ENCODE assay signal across 17 cellular contexts in the genomic region with DNA sequence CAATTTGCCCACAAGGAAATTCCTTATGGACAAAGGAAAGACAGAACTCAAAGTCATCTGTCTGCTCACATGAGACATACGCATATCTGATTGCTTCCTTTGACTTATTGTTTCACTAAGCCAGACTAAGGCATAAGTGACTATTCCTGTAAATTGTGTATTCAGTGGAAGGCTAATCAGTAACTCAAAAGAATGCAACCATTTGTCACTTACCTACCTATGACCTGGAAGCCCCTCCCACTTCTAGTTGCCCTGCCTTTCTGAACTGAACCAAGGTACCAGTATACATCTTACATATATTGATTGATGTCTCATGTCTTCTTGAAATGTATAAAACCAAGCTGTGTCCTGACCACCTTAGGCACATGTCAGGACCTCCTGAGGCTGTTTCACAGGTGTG. TPM values are rescaled to one million over a fixed set of nuclear protein-coding genes. Genes with fewer than 3 reads are reported as not detected.
"Had no signal": no experiment of that assay in that cellular context is flagged by ENCODE, and none has a peak within 500 bp of the region (broad histone marks: within the 10 kb centered on the region; RNA-seq: fewer than 3 reads in every experiment).

No MANE protein-coding gene starts in this region.

- DNase-seq: activated T-cell treated with anti-CD3 and anti-CD28 coated beads, Interleukin-2, amount 50 U/mL, for 24 hours; aorta; effector CD4-positive, alpha-beta T cell; foreskin melanocyte; nephron progenitor cell; right lobe of liver; stimulated activated CD4-positive, alpha-beta T cell treated with anti-CD3 and anti-CD28 coated beads, Interleukin-1b, Interleukin-23, amount 100 ng/mL, for 48 hours; substantia nigra; thyroid gland had no signal

- H3K36me3 ChIP-seq: right lobe of liver, thyroid gland had no signal

- H3K4me3 ChIP-seq: right lobe of liver, skin epidermis, thyroid gland had no signal

- H3K9me3 Mint-ChIP-seq: activated naive CD4-positive, alpha-beta T cell treated with anti-CD3 and anti-CD28 coated beads, Interleukin-2, amount 50 U/mL, for 72 hours; activated T-cell treated with anti-CD3 and anti-CD28 coated beads, Interleukin-2, amount 50 U/mL, for 24 hours; activated T-helper 17 cell treated with anti-CD3 and anti-CD28 coated beads, Interleukin-2, amount 50 U/mL, for 72 hours; dendritic cell treated with granulocyte-macrophage colony-stimulating factor and Interleukin-4, amounts not matched to agents 40 ng/mL and 50 ng/mL, for 4 days; stimulated activated naive CD8-positive, alpha-beta T cell treated with anti-CD3 and anti-CD28 coated beads, Interleukin-15, Interleukin-2, amounts not matched to agents 100 ng/mL and 50 ng/mL, for 24 hours had no signal

- H3K27ac Mint-ChIP-seq: activated T-cell treated with anti-CD3 and anti-CD28 coated beads, Interleukin-2, amount 50 U/mL, for 24 hours; activated T-helper 17 cell treated with anti-CD3 and anti-CD28 coated beads, Interleukin-2, amount 50 U/mL, for 72 hours; brain; dendritic cell treated with granulocyte-macrophage colony-stimulating factor and Interleukin-4, amounts not matched to agents 40 ng/mL and 50 ng/mL, for 4 days; nephron progenitor cell; stimulated activated naive CD8-positive, alpha-beta T cell treated with anti-CD3 and anti-CD28 coated beads, Interleukin-15, Interleukin-2, amounts not matched to agents 100 ng/mL and 50 ng/mL, for 24 hours had no signal

- ATAC-seq: activated naive CD4-positive, alpha-beta T cell treated with anti-CD3 and anti-CD28 coated beads, Interleukin-2, amount 50 U/mL, for 72 hours; activated T-helper 17 cell treated with anti-CD3 and anti-CD28 coated beads, Interleukin-2, amount 50 U/mL, for 72 hours; right lobe of liver had no signal

- H3K4me3 Mint-ChIP-seq: activated T-cell treated with anti-CD3 and anti-CD28 coated beads, Interleukin-2, amount 50 U/mL, for 24 hours; activated T-helper 17 cell treated with anti-CD3 and anti-CD28 coated beads, Interleukin-2, amount 50 U/mL, for 72 hours; brain; dendritic cell treated with granulocyte-macrophage colony-stimulating factor and Interleukin-4, amounts not matched to agents 40 ng/mL and 50 ng/mL, for 4 days; nephron progenitor cell; stimulated activated naive CD8-positive, alpha-beta T cell treated with anti-CD3 and anti-CD28 coated beads, Interleukin-15, Interleukin-2, amounts not matched to agents 100 ng/mL and 50 ng/mL, for 24 hours had no signal

- H3K4me1 ChIP-seq: parathyroid adenoma, right lobe of liver, thyroid gland had no signal

- H3K27ac ChIP-seq: parathyroid adenoma, right lobe of liver, skin epidermis, thyroid gland had no signal

- H3K27me3 Mint-ChIP-seq: activated T-cell treated with anti-CD3 and anti-CD28 coated beads, Interleukin-2, amount 50 U/mL, for 24 hours; brain had no signal

- H3K9me3 ChIP-seq: right lobe of liver, thyroid gland had no signal

- H3K27me3 ChIP-seq: right lobe of liver, thyroid gland had no signal

- H3K36me3 Mint-ChIP-seq: activated naive CD4-positive, alpha-beta T cell treated with anti-CD3 and anti-CD28 coated beads, Interleukin-2, amount 50 U/mL, for 72 hours; brain had no signal

- H3K4me1 Mint-ChIP-seq: activated T-helper 17 cell treated with anti-CD3 and anti-CD28 coated beads, Interleukin-2, amount 50 U/mL, for 72 hours; brain; nephron progenitor cell had no signal

RNA-seq across cellular contexts. Expression of a gene that starts 53.5 kb away (rescaled TPM):
- total RNA-seq: activated naive CD4-positive, alpha-beta T cell treated with anti-CD3 and anti-CD28 coated beads, Interleukin-2, amount 50 U/mL, for 72 hours; myocyte; thyroid gland had no signal
